In genomic region chr15:70558406-70559222, GRCh38 we compare ENCODE assay signal across 13 cellular contexts.
DNase-seq lines count a peak whose midpoint lies in the region; ATAC-seq and TF ChIP-seq lines count a peak whose summit lies in the region.
"Had no signal": no experiment of that assay in that cellular context is flagged by ENCODE, and none has a peak within 500 bp of the region (broad histone marks: within the 10 kb centered on the region; RNA-seq: fewer than 3 reads in every experiment).

No MANE protein-coding gene starts in this region.

- DNase-seq in activated CD4-positive, alpha-beta T cell treated with anti-CD3 and anti-CD28 coated beads for 36 hours, result peak; percentile 30
- DNase-seq in activated CD4-positive, alpha-beta T cell treated with anti-CD3 and anti-CD28 coated beads for 4 hours, result no peak
- no peak for DNase-seq in Panc1 (ENCODE audit: low read depth, low spot score)
- DNase-seq in hepatocyte (ENCODE audit: low spot score), result no peak
- DNase-seq in stimulated activated CD8-positive, alpha-beta memory T cell treated with anti-CD3 and anti-CD28 coated beads, Interleukin-4, amount 100 ng/mL, for 48 hours, result peak; percentile 22
- DNase-seq in progenitor cell of endocrine pancreas (ENCODE audit: low spot score, unreplicated experiment), result no peak
- no peak for DNase-seq in MG63
- DNase-seq: 8988T, COR-L47, NCI-H187 treated with DMSO at 0.1 percent for 48 hours, NCI-H526 had no signal

- H3K4me3 ChIP-seq in Panc1 (ENCODE audit: low read depth in 2 of 2, low read length in 2 of 2), result no peak overlapping the region
- no peak overlapping the region for H3K4me3 ChIP-seq in hepatocyte
- no peak overlapping the region for H3K4me3 ChIP-seq in MG63

- no peaks in the 10 kb centered on the region for H3K36me3 Mint-ChIP-seq in activated CD4-positive, alpha-beta T cell treated with anti-CD3 and anti-CD28 coated beads for 36 hours (ENCODE audit: low read depth)
- H3K36me3 Mint-ChIP-seq in progenitor cell of endocrine pancreas (ENCODE audit: insufficient read depth), result no peaks in the 10 kb centered on the region

- no peak overlapping the region for H3K27ac Mint-ChIP-seq in activated CD4-positive, alpha-beta T cell treated with anti-CD3 and anti-CD28 coated beads for 36 hours
- no peak overlapping the region for H3K27ac Mint-ChIP-seq in progenitor cell of endocrine pancreas

- CTCF ChIA-PET in activated CD4-positive, alpha-beta T cell treated with anti-CD3 and anti-CD28 coated beads for 36 hours (lab: Charles Lee), result interaction anchor here (1.2 to 2.1 kb wide), 6 partner anchors 10 to 70 kb away, joined by 3 to 7 read pairs (median 5); no protein-coding TSS in a partner anchor
- CTCF ChIA-PET in Panc1 (lab: Charles Lee), result no interaction called here

- H3K4me2 ChIP-seq in hepatocyte, result peak overlapping the region; percentile 38
- H3K4me2 ChIP-seq: KMS-11 had no signal

- POLR2A ChIA-PET in activated CD4-positive, alpha-beta T cell treated with anti-CD3 and anti-CD28 coated beads for 36 hours (lab: Charles Lee), result interaction anchor here (0.7 to 1.2 kb wide), 3 partner anchors 11 to 54 kb away, joined by 3 to 4 read pairs (median 4); no protein-coding TSS in a partner anchor
- POLR2A ChIA-PET in Panc1 (lab: Charles Lee), result no interaction called here

- H3K27me3 Mint-ChIP-seq in activated CD4-positive, alpha-beta T cell treated with anti-CD3 and anti-CD28 coated beads for 36 hours, result no peaks in the 10 kb centered on the region
- peaks cover 22% of the 10 kb centered on the region for H3K27me3 Mint-ChIP-seq in progenitor cell of endocrine pancreas

- no TSS peak for BruUV-seq in Panc1 (replicated peaks; lab: Mats Ljungman, UMichigan)

- no peaks in the 10 kb centered on the region for H3K27me3 ChIP-seq in Panc1 (ENCODE audit: control insufficient read depth, insufficient read depth, low read length)
- no peaks in the 10 kb centered on the region for H3K27me3 ChIP-seq in hepatocyte
- no peaks in the 10 kb centered on the region for H3K27me3 ChIP-seq in MG63

- H3K36me3 ChIP-seq in Panc1 (ENCODE audit: control insufficient read depth, insufficient read depth, low read length), result no peaks in the 10 kb centered on the region
- no peaks in the 10 kb centered on the region for H3K36me3 ChIP-seq in hepatocyte (replicated peaks; ENCODE audit: insufficient read depth, low read depth)
- no peaks in the 10 kb centered on the region for H3K36me3 ChIP-seq in MG63

- no peaks in the 10 kb centered on the region for H3K79me2 ChIP-seq in hepatocyte

- no peak overlapping the region for H3K4me3 Mint-ChIP-seq in activated CD4-positive, alpha-beta T cell treated with anti-CD3 and anti-CD28 coated beads for 36 hours
- no peak overlapping the region for H3K4me3 Mint-ChIP-seq in progenitor cell of endocrine pancreas (ENCODE audit: low read depth)

- H3K9me2 ChIP-seq in hepatocyte (replicated peaks; ENCODE audit: insufficient read depth), result no peaks in the 10 kb centered on the region

- intact Hi-C loops in activated CD4-positive, alpha-beta T cell treated with anti-CD3 and anti-CD28 coated beads for 36 hours (cut with DNase I, micrococcal nuclease), result loop anchor here in 1 of 2 experiments (1.0 to 2.0 kb wide), 4 partner anchors 10 to 54 kb away; no protein-coding TSS in a partner anchor
- intact Hi-C loops in Panc1 (cut with micrococcal nuclease; ENCODE audit: unreplicated experiment), result no loop called here

- 94% methylated on average over 10 of the region's 10 CpGs for WGBS in hepatocyte (ENCODE audit: low lambda C conversion rate, missing lambda C conversion rate)

- H3K27ac ChIP-seq in Panc1 (ENCODE audit: low read length) (no peak overlapping the region), hepatocyte (no peak overlapping the region)
- H3K27ac ChIP-seq: KMS-11 had no signal

- peaks cover 14% of the 10 kb centered on the region for H3K4me1 Mint-ChIP-seq in activated CD4-positive, alpha-beta T cell treated with anti-CD3 and anti-CD28 coated beads for 36 hours
- H3K4me1 Mint-ChIP-seq in progenitor cell of endocrine pancreas (ENCODE audit: low read depth), result no peaks in the 10 kb centered on the region

- in situ Hi-C loops in Panc1 (cut with HindIII; ENCODE audit: low pct_unique_long_range_greater_than_20kb, low sequenced_read_pairs), result no loop called here

- no peaks in the 10 kb centered on the region for H4K20me1 ChIP-seq in hepatocyte (ENCODE audit: insufficient read depth, poor library complexity, severe bottlenecking)

- H3K9me3 Mint-ChIP-seq in activated CD4-positive, alpha-beta T cell treated with anti-CD3 and anti-CD28 coated beads for 36 hours (ENCODE audit: low read depth), result no peaks in the 10 kb centered on the region
- no peaks in the 10 kb centered on the region for H3K9me3 Mint-ChIP-seq in progenitor cell of endocrine pancreas (ENCODE audit: low read depth)

- TF ChIP-seq CTCF in Panc1 (IDR thresholded peaks at IDR 0.05) (no peak), hepatocyte (IDR thresholded peaks at IDR 0.05; ENCODE audit: poor library complexity) (no peak), progenitor cell of endocrine pancreas (IDR thresholded peaks at IDR 0.05; ENCODE audit: unreplicated experiment) (no peak)

- H3K9me3 ChIP-seq in Panc1 (ENCODE audit: control insufficient read depth, insufficient read depth, low read depth, low read length), result no peaks in the 10 kb centered on the region
- H3K9me3 ChIP-seq in hepatocyte (ENCODE audit: low read depth), result no peaks in the 10 kb centered on the region
- no peaks in the 10 kb centered on the region for H3K9me3 ChIP-seq in MG63

- peak; percentile 27 for ATAC-seq in activated CD4-positive, alpha-beta T cell treated with anti-CD3 and anti-CD28 coated beads for 36 hours
- ATAC-seq in Panc1 (0 out of 2 replicates have a peak, but pooled peaks have one; percentile 40), GM21825 (IDR thresholded peaks at IDR 0.05; ENCODE audit: unreplicated experiment) (no peak)

- no peaks in the 10 kb centered on the region; the same call in 1 of the 2 replicates for H3K4me1 ChIP-seq in Panc1 (ENCODE audit: control insufficient read depth, insufficient read depth, low read length)
- peaks cover 11% of the 10 kb centered on the region for H3K4me1 ChIP-seq in hepatocyte (ENCODE audit: insufficient read depth)

- H2AFZ ChIP-seq in hepatocyte, result no peak overlapping the region

Comparison
In these comparisons a context has a peak if more than half of its experiments do, and no peak if none do; other contexts are left out.
1. DNase-seq: peak in activated CD4-positive, alpha-beta T cell treated with anti-CD3 and anti-CD28 coated beads for 36 hours (single experiment) and stimulated activated CD8-positive, alpha-beta memory T cell treated with anti-CD3 and anti-CD28 coated beads, Interleukin-4, amount 100 ng/mL, for 48 hours (single experiment); none in activated CD4-positive, alpha-beta T cell treated with anti-CD3 and anti-CD28 coated beads for 4 hours (0 of 2), Panc1 (single experiment), hepatocyte (single experiment), progenitor cell of endocrine pancreas (single experiment) and MG63 (single experiment).